ENCODE assay signal across 13 cellular contexts in genomic region chr18:58792086-58792485, GRCh38.
DNase-seq lines count a peak whose midpoint lies in the region; ATAC-seq and TF ChIP-seq lines count a peak whose summit lies in the region.
"Had no signal": no experiment of that assay in that cellular context is flagged by ENCODE, and none has a peak within 500 bp of the region (broad histone marks: within the 10 kb centered on the region; RNA-seq: fewer than 3 reads in every experiment).

No MANE protein-coding gene starts in this region.

- peaks cover 0 to 16% of the 10 kb centered on the region in 2 donors for H3K4me1 ChIP-seq in lung (ENCODE audit: control insufficient read depth in 2 of 2, insufficient read depth in 2 of 2, low read length in 2 of 2)

- WGBS in lung, 2 donors = 66 to 86% methylated on average over 7 of the region's 7 CpGs

- TF ChIP-seq CTCF in lung (IDR thresholded peaks at IDR 0.05; ENCODE audit: control extremely low read depth, extremely low read depth) = no peak

- DNase-seq in lung (ENCODE audit: low spot score) (no peak), GDM1 (lab: John Stamatoyannopoulos, UW) (no peak)
- DNase-seq in effector CD4-positive, alpha-beta T cell = no peak
- no peak for DNase-seq in activated CD4-positive, alpha-beta T cell treated with anti-CD3 and anti-CD28 coated beads, Interleukin-2, amount 50 U/mL, for 4 hours
- DNase-seq in stimulated activated CD4-positive, alpha-beta T cell treated with anti-CD3 and anti-CD28 coated beads, Interleukin-12 subunit alpha, Interleukin-12 subunit beta, amount 100 ng/mL, for 4 hours = no peak
- DNase-seq: activated naive CD8-positive, alpha-beta T cell treated with anti-CD3 and anti-CD28 coated beads for 36 hours; CD4-positive, CD25-positive, alpha-beta regulatory T cell; occipital lobe had no signal

- ATAC-seq in GM18511 (IDR thresholded peaks at IDR 0.05; ENCODE audit: unreplicated experiment) (peak; percentile 93), GM21526 (IDR thresholded peaks at IDR 0.05; ENCODE audit: low FRiP score, unreplicated experiment) (peak; percentile 82), HG03159 (IDR thresholded peaks at IDR 0.05; ENCODE audit: unreplicated experiment) (peak; percentile 94), lung (ENCODE audit: insufficient read depth, low FRiP score) (peak; percentile 48)

- H3K27ac ChIP-seq in lung (ENCODE audit: low read depth in 1 of 2, low read length in 1 of 2) = no peak overlapping the region
- H3K27ac ChIP-seq: tibial nerve, WERI-Rb-1 had no signal

- no peaks in the 10 kb centered on the region for H3K27me3 ChIP-seq in lung (ENCODE audit: control insufficient read depth, insufficient read depth)
- H3K27me3 ChIP-seq: tibial nerve had no signal

- no peak overlapping the region for H3K4me3 ChIP-seq in lung
- H3K4me3 ChIP-seq: tibial nerve had no signal

- no peaks in the 10 kb centered on the region for H3K9me3 ChIP-seq in lung (ENCODE audit: control insufficient read depth in 2 of 2, insufficient read depth in 1 of 2, low read length in 1 of 2)

- H3K36me3 ChIP-seq in lung (ENCODE audit: control insufficient read depth in 2 of 2, insufficient read depth in 2 of 2, low read length in 2 of 2) = no peaks in the 10 kb centered on the region
- H3K36me3 ChIP-seq: tibial nerve, WERI-Rb-1 had no signal
